In the genomic region with DNA sequence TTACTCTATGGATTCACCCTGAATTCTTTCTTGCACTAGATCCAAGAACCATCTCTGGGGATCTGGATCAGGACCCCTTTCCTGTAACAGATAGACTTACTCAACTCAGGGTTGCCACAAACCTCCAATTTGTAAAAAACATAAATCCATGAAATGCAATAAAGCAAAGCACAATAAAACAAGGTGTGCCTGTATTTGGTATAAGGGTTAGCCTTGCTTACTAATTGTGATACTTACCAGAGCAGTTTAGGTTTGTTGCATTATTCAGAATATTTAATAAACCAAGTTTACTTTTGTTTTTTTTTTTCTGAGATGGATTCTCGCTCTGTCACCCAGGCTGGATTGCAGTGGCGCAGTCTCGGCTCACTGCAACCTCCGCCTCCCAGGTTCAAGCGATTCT, we compare ENCODE assay signal across 25 cellular contexts.
"Had no signal": no experiment of that assay in that cellular context is flagged by ENCODE, and none has a peak within 500 bp of the region (broad histone marks: within the 10 kb centered on the region; RNA-seq: fewer than 3 reads in every experiment).

No MANE protein-coding gene starts in this region.

- ATAC-seq: natural killer cell treated with Interleukin-12 subunit alpha and Interleukin-12 subunit beta and Interleukin-15 and Interleukin-18, amount 100 ng/mL, for 72 hours; pancreas; psoas muscle; right cardiac atrium; right lobe of liver; stimulated activated effector memory CD8-positive, alpha-beta T cell treated with anti-CD3 and anti-CD28 coated beads, Interleukin-12 subunit alpha, Interleukin-12 subunit beta, amount 100 ng/mL, for 72 hours; stimulated activated naive B cell treated with anti-CD40 and anti-IgM and Interleukin-4, amounts not matched to agents 10 μg/mL and 1 μg/mL and 100 μg/mL, for 72 hours had no signal

- H3K4me3 ChIP-seq: pancreas, psoas muscle, right lobe of liver, sigmoid colon, stomach, thoracic aorta, thyroid gland, tibial nerve, upper lobe of left lung, vagina had no signal

- H3K9me3 ChIP-seq: neutrophil, pancreas, psoas muscle, right lobe of liver, sigmoid colon, stomach, thoracic aorta, thyroid gland, tibial nerve, upper lobe of left lung, vagina had no signal

- H3K27me3 ChIP-seq: neutrophil, right lobe of liver, sigmoid colon, stomach, thyroid gland, tibial nerve, upper lobe of left lung, vagina had no signal

- H3K27ac Mint-ChIP-seq: natural killer cell treated with Interleukin-12 subunit alpha and Interleukin-12 subunit beta and Interleukin-15 and Interleukin-18, amount 100 ng/mL, for 72 hours; nephron progenitor cell; progenitor cell of endocrine pancreas; stimulated activated effector memory CD8-positive, alpha-beta T cell treated with anti-CD3 and anti-CD28 coated beads, Interleukin-12 subunit alpha, Interleukin-12 subunit beta, amount 100 ng/mL, for 72 hours; stimulated activated naive B cell treated with anti-CD40 and anti-IgM and Interleukin-4, amounts not matched to agents 10 μg/mL and 1 μg/mL and 100 μg/mL, for 72 hours; stimulated activated naive CD8-positive, alpha-beta T cell treated with anti-CD3 and anti-CD28 coated beads, Interleukin-15, Interleukin-2, amounts not matched to agents 100 ng/mL and 50 ng/mL, for 24 hours had no signal

- H3K36me3 ChIP-seq: neutrophil, pancreas, right lobe of liver, sigmoid colon, stomach, thoracic aorta, thyroid gland, tibial nerve, upper lobe of left lung, vagina had no signal

- H3K4me1 Mint-ChIP-seq: nephron progenitor cell; neural crest cell; stimulated activated effector memory CD8-positive, alpha-beta T cell treated with anti-CD3 and anti-CD28 coated beads, Interleukin-12 subunit alpha, Interleukin-12 subunit beta, amount 100 ng/mL, for 72 hours; stimulated activated naive B cell treated with anti-CD40 and anti-IgM and Interleukin-4, amounts not matched to agents 10 μg/mL and 1 μg/mL and 100 μg/mL, for 72 hours had no signal

- H3K36me3 Mint-ChIP-seq: natural killer cell treated with Interleukin-12 subunit alpha and Interleukin-12 subunit beta and Interleukin-15 and Interleukin-18, amount 100 ng/mL, for 72 hours; stimulated activated effector memory CD8-positive, alpha-beta T cell treated with anti-CD3 and anti-CD28 coated beads, Interleukin-12 subunit alpha, Interleukin-12 subunit beta, amount 100 ng/mL, for 72 hours; stimulated activated naive B cell treated with anti-CD40 and anti-IgM and Interleukin-4, amounts not matched to agents 10 μg/mL and 1 μg/mL and 100 μg/mL, for 72 hours had no signal

- H3K27ac ChIP-seq: neutrophil, pancreas, psoas muscle, right lobe of liver, sigmoid colon, stomach, thoracic aorta, thyroid gland, tibial nerve, upper lobe of left lung, vagina had no signal

- H3K4me3 Mint-ChIP-seq: natural killer cell treated with Interleukin-12 subunit alpha and Interleukin-12 subunit beta and Interleukin-15 and Interleukin-18, amount 100 ng/mL, for 72 hours; nephron progenitor cell; neural crest cell; stimulated activated effector memory CD8-positive, alpha-beta T cell treated with anti-CD3 and anti-CD28 coated beads, Interleukin-12 subunit alpha, Interleukin-12 subunit beta, amount 100 ng/mL, for 72 hours; stimulated activated naive B cell treated with anti-CD40 and anti-IgM and Interleukin-4, amounts not matched to agents 10 μg/mL and 1 μg/mL and 100 μg/mL, for 72 hours; stimulated activated naive CD8-positive, alpha-beta T cell treated with anti-CD3 and anti-CD28 coated beads, Interleukin-15, Interleukin-2, amounts not matched to agents 100 ng/mL and 50 ng/mL, for 24 hours had no signal

- H3K4me1 ChIP-seq: pancreas, psoas muscle, right lobe of liver, sigmoid colon, stomach, thyroid gland, tibial nerve, upper lobe of left lung, vagina had no signal

- H3K27me3 Mint-ChIP-seq: natural killer cell treated with Interleukin-12 subunit alpha and Interleukin-12 subunit beta and Interleukin-15 and Interleukin-18, amount 100 ng/mL, for 72 hours; stimulated activated naive CD8-positive, alpha-beta T cell treated with anti-CD3 and anti-CD28 coated beads, Interleukin-15, Interleukin-2, amounts not matched to agents 100 ng/mL and 50 ng/mL, for 24 hours had no signal

- H3K9me3 Mint-ChIP-seq: nephron progenitor cell; neural crest cell; stimulated activated effector memory CD8-positive, alpha-beta T cell treated with anti-CD3 and anti-CD28 coated beads, Interleukin-12 subunit alpha, Interleukin-12 subunit beta, amount 100 ng/mL, for 72 hours had no signal

- DNase-seq: nephron progenitor cell; pancreas; psoas muscle; right cardiac atrium; right lobe of liver; sigmoid colon; small intestine; stimulated activated CD4-positive, alpha-beta T cell treated with anti-CD3 and anti-CD28 coated beads, Interleukin-15, amount 100 ng/mL, for 24 hours; stimulated activated CD4-positive, alpha-beta T cell treated with anti-CD3 and anti-CD28 coated beads, Interleukin-2, amount 100 ng/mL, for 24 hours; stimulated activated CD4-positive, alpha-beta T cell treated with anti-CD3 and anti-CD28 coated beads, Interleukin-2, amount 100 ng/mL, for 48 hours; stimulated activated CD4-positive, alpha-beta T cell treated with anti-CD3 and anti-CD28 coated beads, Interleukin-4, amount 100 ng/mL, for 24 hours; stimulated activated naive B cell treated with anti-CD40 and anti-IgM and Interleukin-4, amounts not matched to agents 10 μg/mL and 1 μg/mL and 100 μg/mL, for 72 hours; stimulated activated naive CD4-positive, alpha-beta T cell treated with Interleukin-2 at 50 U/mL for 16 hours; stomach; thyroid gland; upper lobe of left lung had no signal
